Comparison of ENCODE assay signal across 25 cellular contexts in the genomic region with DNA sequence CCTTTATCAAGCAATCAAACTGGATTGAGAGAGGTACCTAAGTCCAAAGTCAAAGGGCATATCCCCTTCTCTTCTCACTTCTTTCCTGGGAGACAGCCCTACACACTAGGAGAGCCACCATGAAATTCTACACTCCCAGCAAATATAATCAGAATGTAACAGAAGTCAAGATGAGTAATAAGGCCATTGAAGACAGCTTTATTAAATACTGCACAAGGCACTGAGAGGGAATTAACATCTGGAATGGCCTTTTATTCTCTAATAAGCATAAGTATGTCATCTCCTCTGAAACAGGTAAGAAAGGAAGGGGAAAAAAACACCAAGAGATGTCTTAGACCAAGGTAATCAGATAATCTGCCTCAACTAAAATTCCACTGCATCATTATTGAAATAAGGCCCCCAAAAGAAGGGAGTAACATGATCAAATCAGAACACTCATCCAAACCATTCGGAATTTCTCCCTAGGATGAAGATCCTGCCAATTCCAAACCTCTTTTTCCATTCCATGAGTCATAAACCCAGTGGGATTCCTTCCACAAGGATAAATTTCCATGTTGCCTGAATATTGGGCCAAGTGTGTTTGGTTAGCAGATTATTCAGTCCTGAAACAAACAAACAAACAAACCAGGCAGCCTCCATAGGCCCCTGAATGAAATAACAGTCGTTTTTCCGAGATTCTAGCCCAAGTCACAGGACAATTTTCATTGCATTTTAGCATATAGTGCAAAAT. TPM values are rescaled to one million over a fixed set of nuclear protein-coding genes. Genes with fewer than 3 reads are reported as not detected.
A peak's percentile ranks its signal among the peaks of the same experiment; 100 is the strongest.
DNase-seq lines count a peak whose midpoint lies in the region; ATAC-seq and TF ChIP-seq lines count a peak whose summit lies in the region.
"Had no signal": no experiment of that assay in that cellular context is flagged by ENCODE, and none has a peak within 500 bp of the region (broad histone marks: within the 10 kb centered on the region; RNA-seq: fewer than 3 reads in every experiment).

No MANE protein-coding gene starts in this region.

- ATAC-seq in left ventricle myocardium superior (peak; percentile 70), GM21529 (IDR thresholded peaks at IDR 0.05; ENCODE audit: unreplicated experiment) (no peak)
- ATAC-seq: activated T-cell treated with anti-CD3 and anti-CD28 coated beads, Interleukin-2, amount 50 U/mL, for 4 hours; GM12878; K562; left lobe of liver had no signal

- no peaks in the 10 kb centered on the region for H3K27me3 ChIP-seq in GM23248 (replicated peaks; ENCODE audit: insufficient read depth)
- H3K27me3 ChIP-seq in adipocyte (replicated peaks; ENCODE audit: control insufficient read depth, insufficient read depth, low read length): no peaks in the 10 kb centered on the region
- H3K27me3 ChIP-seq in tibial artery: no peaks in the 10 kb centered on the region
- H3K27me3 ChIP-seq: BLaER1 treated with 17β-estradiol and CSF1 and Interleukin-3, amounts not matched to agents 10 nM and 100 nM; tibial nerve had no signal

- in situ Hi-C loops in GM23248 (cut with MboI): no loop called here

- TF ChIP-seq CTCF in tibial artery (IDR thresholded peaks at IDR 0.05): no peak

- no peak overlapping the region for H2AFZ ChIP-seq in GM23248

- peaks cover 46% of the 10 kb centered on the region for H3F3A ChIP-seq in GM23248 (ENCODE audit: insufficient read depth)

- H3K4me3 ChIP-seq in GM23248: no peak overlapping the region
- H3K4me3 ChIP-seq in adipocyte (ENCODE audit: low read length): no peak overlapping the region
- no peak overlapping the region for H3K4me3 ChIP-seq in tibial artery
- H3K4me3 ChIP-seq: BLaER1 treated with 17β-estradiol and CSF1 and Interleukin-3, amounts not matched to agents 10 nM and 100 nM; cardiac muscle cell; dorsolateral prefrontal cortex; GM12878; K562; tibial nerve had no signal

- H3K4me1 ChIP-seq in GM23248 (ENCODE audit: insufficient read depth): peaks cover 41% of the 10 kb centered on the region
- H3K4me1 ChIP-seq in adipocyte (ENCODE audit: control insufficient read depth, insufficient read depth, low read length): peaks cover 37% of the 10 kb centered on the region
- H3K4me1 ChIP-seq in tibial artery: peaks cover 0 to 27% (median 5%) of the 10 kb centered on the region in 4 donors
- H3K4me1 ChIP-seq: BLaER1 treated with 17β-estradiol and CSF1 and Interleukin-3, amounts not matched to agents 10 nM and 100 nM had no signal

- DNase-seq in GM23248 (peak; percentile 58), adipocyte (ENCODE audit: low read depth) (no peak), left ventricle myocardium superior (no peak), tibial artery (no peak), NCI-H128 (lab: John Stamatoyannopoulos, UW; ENCODE audit: unreplicated experiment) (no peak), posterior cingulate gyrus (no peak)
- DNase-seq: activated naive CD8-positive, alpha-beta T cell treated with anti-CD3 and anti-CD28 coated beads, Interleukin-2, amount 10 ng/mL, durations not matched to agents 7 days and 5 days; activated T-cell treated with anti-CD3 and anti-CD28 coated beads, Interleukin-2, amount 50 U/mL, for 4 hours; dorsolateral prefrontal cortex; GF-D8; NCI-H187; NCI-H446; RPMI8226; stimulated activated CD4-positive, alpha-beta T cell treated with anti-CD3 and anti-CD28 coated beads, Interleukin-12 subunit alpha, Interleukin-12 subunit beta, amount 100 ng/mL, for 4 hours; T-helper 9 cell had no signal

- H3K36me3 ChIP-seq in GM23248 (ENCODE audit: low read depth) (no peaks in the 10 kb centered on the region), adipocyte (ENCODE audit: control insufficient read depth, insufficient read depth, low read length, severe bottlenecking) (no peaks in the 10 kb centered on the region), tibial artery (no peaks in the 10 kb centered on the region)
- H3K36me3 ChIP-seq: BLaER1 treated with 17β-estradiol and CSF1 and Interleukin-3, amounts not matched to agents 10 nM and 100 nM; cardiac muscle cell; tibial nerve had no signal

- H3K9ac ChIP-seq in GM23248: no peak overlapping the region
- peak overlapping the region; percentile 65 for H3K9ac ChIP-seq in adipocyte (ENCODE audit: low read length)
- H3K9ac ChIP-seq: BLaER1 treated with 17β-estradiol and CSF1 and Interleukin-3, amounts not matched to agents 10 nM and 100 nM had no signal

- no peaks in the 10 kb centered on the region for H3K79me2 ChIP-seq in GM23248 (ENCODE audit: insufficient read depth)

- H3K9me2 ChIP-seq in GM23248 (ENCODE audit: insufficient read depth): no peaks in the 10 kb centered on the region

- no peaks in the 10 kb centered on the region for H4K20me1 ChIP-seq in GM23248 (ENCODE audit: insufficient read depth)
- H4K20me1 ChIP-seq: BLaER1 treated with 17β-estradiol and CSF1 and Interleukin-3, amounts not matched to agents 10 nM and 100 nM had no signal

- H3K27ac ChIP-seq in GM23248 (peak overlapping the region; percentile 78; the same call in 1 of the 2 replicates), tibial artery (peak overlapping the region; percentile 18 to 61)
- H3K27ac ChIP-seq: BLaER1 treated with 17β-estradiol and CSF1 and Interleukin-3, amounts not matched to agents 10 nM and 100 nM; cardiac muscle cell; dorsolateral prefrontal cortex had no signal

- H3K9me3 ChIP-seq in GM23248 (ENCODE audit: low read depth) (no peaks in the 10 kb centered on the region), adipocyte (ENCODE audit: control insufficient read depth, low read length) (no peaks in the 10 kb centered on the region), tibial artery (no peaks in the 10 kb centered on the region)
- H3K9me3 ChIP-seq: BLaER1 treated with 17β-estradiol and CSF1 and Interleukin-3, amounts not matched to agents 10 nM and 100 nM; tibial nerve had no signal

- H3K4me2 ChIP-seq in GM23248 (ENCODE audit: unreplicated experiment): peak overlapping the region; percentile 53
- H3K4me2 ChIP-seq: BLaER1 treated with 17β-estradiol and CSF1 and Interleukin-3, amounts not matched to agents 10 nM and 100 nM had no signal

- 42 to 44% methylated on average over 3 of the region's 3 CpGs for WGBS in GM23248 (ENCODE audit: low coverage in 1 of 2, low lambda C conversion rate in 2 of 2, missing lambda C conversion rate in 2 of 2), 2 experiments

- intact Hi-C loops in left ventricle myocardium superior (cut with micrococcal nuclease): no loop called here
- intact Hi-C loops in tibial artery (cut with DNase I; ENCODE audit: low total_unique reads): no loop called here
- intact Hi-C loops in posterior cingulate gyrus (cut with DNase I): no loop called here

RNA-seq across cellular contexts. Expression of a gene that starts 19.9 kb away (rescaled TPM):
- total RNA-seq in GM23248 (2014; rRNA removed; shearing (Covaris generic)): not detected in 2 replicates
- not detected in 2 replicates for polyA plus RNA-seq in GM23248 (2016; fragmentation: Nextera tagmentation; extraction: Ambion mirVana)
- total RNA-seq in left ventricle myocardium superior: not detected
- total RNA-seq: activated naive CD8-positive, alpha-beta T cell treated with anti-CD3 and anti-CD28 coated beads, Interleukin-2, amount 10 ng/mL, durations not matched to agents 7 days and 5 days; activated T-cell treated with anti-CD3 and anti-CD28 coated beads, Interleukin-2, amount 50 U/mL, for 4 hours; cardiac muscle cell; epithelial cell of proximal tubule; GM12878; K562; left lobe of liver; mononuclear cell; pulmonary artery endothelial cell; tibial nerve had no signal
